ENCODE assay signal across 16 cellular contexts in the genomic region with DNA sequence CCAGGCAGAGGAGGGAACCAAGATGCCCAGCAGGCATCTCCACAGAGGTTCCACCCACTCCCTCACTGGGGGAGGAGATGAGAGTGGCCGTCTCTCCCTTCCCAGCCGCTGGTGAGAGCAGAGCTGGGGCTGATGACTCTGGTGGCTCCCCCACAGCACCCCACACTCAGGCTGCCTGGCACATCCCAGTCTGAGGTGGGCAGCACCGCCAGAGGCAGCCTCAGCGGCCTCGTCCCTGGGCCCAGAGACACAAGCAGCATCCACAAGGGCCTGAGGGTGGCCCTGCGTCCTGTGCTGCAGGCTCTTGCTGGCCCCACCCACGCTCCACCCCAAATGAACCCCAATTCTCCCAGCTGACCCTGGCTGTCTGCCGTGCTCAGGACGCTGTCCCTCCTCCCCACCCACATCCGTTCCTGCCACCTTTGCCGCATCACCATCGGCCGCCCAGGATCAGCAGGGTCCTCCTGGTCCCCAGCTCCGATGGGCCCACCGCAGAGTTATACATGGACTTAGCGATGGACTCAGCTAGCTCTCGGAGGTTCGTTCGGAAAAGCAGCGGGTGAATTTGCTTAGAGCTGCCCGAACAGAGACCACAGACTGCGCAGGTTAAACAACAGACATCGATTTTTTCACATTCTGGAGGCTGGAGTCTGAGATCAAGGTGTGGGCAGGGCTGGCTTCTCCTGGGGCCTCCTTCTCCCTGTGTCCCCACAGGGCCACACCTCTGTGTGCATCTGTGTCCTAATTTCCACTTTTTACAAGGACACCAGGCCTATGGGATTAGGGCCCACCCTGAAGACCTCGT. TPM values are rescaled to one million over a fixed set of nuclear protein-coding genes. Genes with fewer than 3 reads are reported as not detected.
"Had no signal": no experiment of that assay in that cellular context is flagged by ENCODE, and none has a peak within 500 bp of the region (broad histone marks: within the 10 kb centered on the region; RNA-seq: fewer than 3 reads in every experiment).

No MANE protein-coding gene starts in this region.

- H3K36me3 Mint-ChIP-seq: activated naive CD4-positive, alpha-beta T cell treated with anti-CD3 and anti-CD28 coated beads, Interleukin-2, amount 50 U/mL, for 72 hours; naive B cell; type B pancreatic cell had no signal

- DNase-seq: activated CD4-positive, alpha-beta T cell treated with anti-CD3 and anti-CD28 coated beads, Interleukin-2, amount 50 U/mL, for 4 hours; activated effector memory CD4-positive, alpha-beta T cell treated with anti-CD3 and anti-CD28 coated beads, Interleukin-2, amount 50 U/mL, for 16 hours; activated T-cell treated with anti-CD3 and anti-CD28 coated beads, Interleukin-2, amount 50 U/mL, for 24 hours; amniotic stem cell; central memory CD4-positive, alpha-beta T cell; kidney; naive B cell; psoas muscle; sigmoid colon; stimulated activated CD4-positive, alpha-beta T cell treated with anti-CD3 and anti-CD28 coated beads, Interleukin-2, amount 100 ng/mL, for 24 hours; stimulated activated naive CD4-positive, alpha-beta T cell had no signal

- H3K4me1 ChIP-seq: body of pancreas, gastroesophageal sphincter, psoas muscle, sigmoid colon had no signal

- H3K36me3 ChIP-seq: gastroesophageal sphincter, sigmoid colon had no signal

- H3K27ac Mint-ChIP-seq: activated naive CD4-positive, alpha-beta T cell treated with anti-CD3 and anti-CD28 coated beads, Interleukin-2, amount 50 U/mL, for 72 hours; activated T-cell treated with anti-CD3 and anti-CD28 coated beads, Interleukin-2, amount 50 U/mL, for 24 hours; type B pancreatic cell had no signal

- H3K9me3 Mint-ChIP-seq: activated naive CD4-positive, alpha-beta T cell treated with anti-CD3 and anti-CD28 coated beads, Interleukin-2, amount 50 U/mL, for 72 hours; activated T-cell treated with anti-CD3 and anti-CD28 coated beads, Interleukin-2, amount 50 U/mL, for 24 hours; naive B cell; type B pancreatic cell had no signal

- H3K27ac ChIP-seq: body of pancreas, gastroesophageal sphincter, psoas muscle, sigmoid colon had no signal

- H3K9me3 ChIP-seq: body of pancreas, gastroesophageal sphincter, psoas muscle, sigmoid colon had no signal

- H3K4me3 Mint-ChIP-seq: activated T-cell treated with anti-CD3 and anti-CD28 coated beads, Interleukin-2, amount 50 U/mL, for 24 hours; type B pancreatic cell had no signal

- H3K4me3 ChIP-seq: body of pancreas, gastroesophageal sphincter, psoas muscle, sigmoid colon had no signal

- H3K27me3 ChIP-seq: body of pancreas had no signal

- H3K27me3 Mint-ChIP-seq: activated T-cell treated with anti-CD3 and anti-CD28 coated beads, Interleukin-2, amount 50 U/mL, for 24 hours had no signal

RNA-seq across cellular contexts. Expression of a gene that starts 33.5 kb away (rescaled TPM):
- total RNA-seq: epithelial cell of proximal tubule had no signal

RNA-seq across cellular contexts. Expression of a gene that starts 50.9 kb away (rescaled TPM):
- total RNA-seq: activated naive CD4-positive, alpha-beta T cell treated with anti-CD3 and anti-CD28 coated beads, Interleukin-2, amount 50 U/mL, for 72 hours; sigmoid colon had no signal

RNA-seq across cellular contexts. Expression of a gene that starts 54.9 kb away (rescaled TPM):
- total RNA-seq: activated naive CD4-positive, alpha-beta T cell treated with anti-CD3 and anti-CD28 coated beads, Interleukin-2, amount 50 U/mL, for 72 hours; epithelial cell of proximal tubule; sigmoid colon had no signal
